ENCODE assay signal across 22 cellular contexts in genomic region chr19:5200844-5201243, GRCh38.
A peak's percentile ranks its signal among the peaks of the same experiment; 100 is the strongest.
DNase-seq lines count a peak whose midpoint lies in the region; ATAC-seq and TF ChIP-seq lines count a peak whose summit lies in the region.
"Had no signal": no experiment of that assay in that cellular context is flagged by ENCODE, and none has a peak within 500 bp of the region (broad histone marks: within the 10 kb centered on the region; RNA-seq: fewer than 3 reads in every experiment).

No MANE protein-coding gene starts in this region.

- ATAC-seq in HG03280 (IDR thresholded peaks at IDR 0.05; ENCODE audit: unreplicated experiment) (no peak), HG02885 (IDR thresholded peaks at IDR 0.05; ENCODE audit: poor library complexity, unreplicated experiment) (no peak)
- ATAC-seq: HCT116 had no signal

- peak; percentile 26 for DNase-seq in A172 (ENCODE audit: low spot score)
- DNase-seq in ELR (ENCODE audit: low read depth) = peak; percentile 36
- peak; percentile 20 for DNase-seq in OCI-M1 (lab: John Stamatoyannopoulos, UW)
- peak; percentile 13 for DNase-seq in choroid plexus epithelial cell (ENCODE audit: low read depth)
- no peak for DNase-seq in activated CD4-positive, alpha-beta T cell treated with anti-CD3 and anti-CD28 coated beads, Interleukin-2, amount 50 U/mL, for 4 hours
- no peak for DNase-seq in hippocampal formation (lab: John Stamatoyannopoulos, UW)
- DNase-seq: BE2C, DMS79, GOT3, Kasumi-1, MM.1S, NCI-H1048, NCI-H1417 treated with DMSO at 0.1 percent for 48 hours, NCI-H187 treated with DMSO at 0.1 percent for 48 hours, NCI-H524 treated with DMSO at 0.1 percent for 48 hours, NCI-H82, RPMI8226, SHP77, SW 1271 had no signal

- no peak overlapping the region for H3K4me3 ChIP-seq in choroid plexus epithelial cell (ENCODE audit: low read depth, low read length)

- no peak for TF ChIP-seq CTCF in choroid plexus epithelial cell (conservative IDR thresholded peaks at IDR 0.05; ENCODE audit: low read depth, low read length)

Comparison
In these comparisons a context has a peak if more than half of its experiments do, and no peak if none do; other contexts are left out.
1. DNase-seq: peak in A172 (single experiment), ELR (single experiment), OCI-M1 (single experiment) and choroid plexus epithelial cell (single experiment); none in activated CD4-positive, alpha-beta T cell treated with anti-CD3 and anti-CD28 coated beads, Interleukin-2, amount 50 U/mL, for 4 hours (0 of 2) and hippocampal formation (0 of 2).